23 cellular contexts compared by ENCODE assay signal in genomic region chrX:116827063-116827462, GRCh38.
"Had no signal": no experiment of that assay in that cellular context is flagged by ENCODE, and none has a peak within 500 bp of the region (broad histone marks: within the 10 kb centered on the region; RNA-seq: fewer than 3 reads in every experiment).

No MANE protein-coding gene starts in this region.

- H3K27ac Mint-ChIP-seq: immature natural killer cell; mesothelial cell of epicardium; naive thymus-derived CD4-positive, alpha-beta T cell had no signal

- H3K9me3 ChIP-seq: esophagus muscularis mucosa, gastroesophageal sphincter, heart left ventricle, left lung, lower lobe of right lung had no signal

- H3K36me3 Mint-ChIP-seq: immature natural killer cell; mesothelial cell of epicardium; naive thymus-derived CD4-positive, alpha-beta T cell had no signal

- H2AFZ ChIP-seq: hepatocyte had no signal

- H3K9me3 Mint-ChIP-seq: naive thymus-derived CD4-positive, alpha-beta T cell had no signal

- FAIRE-seq: endothelial cell of umbilical vein, frontal cortex had no signal

- H3K27ac ChIP-seq: coronary artery, dorsolateral prefrontal cortex, esophagus muscularis mucosa, foreskin keratinocyte, gastroesophageal sphincter, heart left ventricle, hepatocyte, left lung, lower lobe of right lung had no signal

- H3K4me1 Mint-ChIP-seq: immature natural killer cell; naive thymus-derived CD4-positive, alpha-beta T cell had no signal

- DNase-seq: dermis blood vessel endothelial cell; dorsolateral prefrontal cortex; effector CD4-positive, alpha-beta T cell; effector memory CD4-positive, alpha-beta T cell; foreskin keratinocyte; heart left ventricle; hypothalamus; immature natural killer cell; islet precursor cell; kidney; kidney glomerular epithelial cell; left lung; left ventricle myocardium superior; lower lobe of right lung; mesenchymal stem cell; naive thymus-derived CD4-positive, alpha-beta T cell had no signal

- ATAC-seq: foreskin keratinocyte; gastroesophageal sphincter; heart left ventricle; left lung; left ventricle myocardium superior; lower lobe of right lung; naive thymus-derived CD4-positive, alpha-beta T cell had no signal

- H3K36me3 ChIP-seq: esophagus muscularis mucosa, gastroesophageal sphincter, heart left ventricle, left lung, lower lobe of right lung had no signal

- H3K27me3 ChIP-seq: esophagus muscularis mucosa, foreskin keratinocyte, gastroesophageal sphincter, heart left ventricle, hepatocyte, left lung had no signal

- H3K79me2 ChIP-seq: hepatocyte had no signal

- H3K27me3 Mint-ChIP-seq: naive thymus-derived CD4-positive, alpha-beta T cell had no signal

- H3K4me3 ChIP-seq: coronary artery, dorsolateral prefrontal cortex, esophagus muscularis mucosa, gastroesophageal sphincter, heart left ventricle, hepatocyte, left lung, lower lobe of right lung had no signal

- H3K4me3 Mint-ChIP-seq: immature natural killer cell; mesothelial cell of epicardium; naive thymus-derived CD4-positive, alpha-beta T cell had no signal

- H3K4me1 ChIP-seq: esophagus muscularis mucosa, foreskin keratinocyte, gastroesophageal sphincter, heart left ventricle, left lung, lower lobe of right lung had no signal

- H3K4me2 ChIP-seq: hepatocyte had no signal
